Comparison of ENCODE assay signal across 11 cellular contexts in the genomic region with DNA sequence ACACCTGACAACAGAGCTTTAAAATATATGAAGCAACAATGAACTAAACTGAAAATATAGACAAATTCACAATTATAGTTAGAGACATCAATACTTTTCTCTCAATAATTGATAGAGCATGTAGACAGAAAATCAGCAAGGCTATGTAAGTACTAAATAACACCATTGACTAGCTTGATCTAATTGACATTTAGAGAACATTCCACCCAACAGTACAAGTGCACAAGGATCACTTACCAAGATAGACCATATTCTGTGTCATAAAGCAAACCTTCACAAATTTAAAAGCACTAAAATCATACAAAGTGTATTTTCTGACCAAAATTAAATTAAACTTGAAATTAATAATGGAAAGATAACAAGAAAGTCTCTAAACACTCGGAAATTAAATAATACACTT.
"Had no signal": no experiment of that assay in that cellular context is flagged by ENCODE, and none has a peak within 500 bp of the region (broad histone marks: within the 10 kb centered on the region; RNA-seq: fewer than 3 reads in every experiment).

No MANE protein-coding gene starts in this region.

- FAIRE-seq: H1, H54 had no signal

- H3K4me3 Mint-ChIP-seq: GM23338, H9, HFFc6 had no signal

- H3K4me3 ChIP-seq: GM23248, GM23338, HAP-1 had no signal

- ATAC-seq: GM23338, HCT116 had no signal

- H2AFZ ChIP-seq: GM23248, GM23338 had no signal

- H3K4me1 ChIP-seq: HAP-1 had no signal

- H3K4me2 ChIP-seq: GM23338 had no signal

- H3K9me3 ChIP-seq: HAP-1 had no signal

- H3K27ac ChIP-seq: GM23248 had no signal

- H3K27ac Mint-ChIP-seq: GM23338, H9, HFFc6 had no signal

- DNase-seq: GM23248, GOT3, H7, H9, HCEC 1CT, HFFc6 had no signal

- H3K9ac ChIP-seq: GM23248 had no signal

- H3K4me1 Mint-ChIP-seq: GM23338, H9 had no signal

- H3K36me3 ChIP-seq: HAP-1 had no signal
